1 cellular context compared by ENCODE assay signal in genomic region chr18:68024716-68025115, GRCh38.
TF ChIP-seq lines count a peak whose summit lies in the region.

No MANE protein-coding gene starts in this region.

TF ChIP-seq in HepG2, 621 proteins besides CTCF, POLR2A, EP300 and RAD21 (continued from another document):
- no peak for TF ChIP-seq ZNF609 (CRISPR knock-in tag; IDR thresholded peaks at IDR 0.05; ENCODE audit: borderline replicate concordance)
- TF ChIP-seq ZNF280B (CRISPR knock-in tag; IDR thresholded peaks at IDR 0.05; ENCODE audit: borderline replicate concordance): no peak
- no peak for TF ChIP-seq ATF1 (CRISPR knock-in tag; IDR thresholded peaks at IDR 0.05)
- TF ChIP-seq ZBTB20 (CRISPR knock-in tag; IDR thresholded peaks at IDR 0.05; ENCODE audit: borderline replicate concordance, low read depth): no peak
- TF ChIP-seq ZNF562 (CRISPR knock-in tag; IDR thresholded peaks at IDR 0.05; ENCODE audit: borderline replicate concordance): no peak
- TF ChIP-seq ZNF484 (CRISPR knock-in tag; IDR thresholded peaks at IDR 0.05; ENCODE audit: borderline replicate concordance, low read depth): no peak
- no peak for TF ChIP-seq KLF12 (CRISPR knock-in tag; IDR thresholded peaks at IDR 0.05; ENCODE audit: borderline replicate concordance)
- TF ChIP-seq SRSF9 (IDR thresholded peaks at IDR 0.05; ENCODE audit: borderline replicate concordance, insufficient read depth, low read depth, low read length, poor library complexity, severe bottlenecking): no peak
- no peak for TF ChIP-seq AHR (CRISPR knock-in tag; IDR thresholded peaks at IDR 0.05)
- no peak for TF ChIP-seq TAF1 (CRISPR knock-in tag; IDR thresholded peaks at IDR 0.05)
- TF ChIP-seq MIER3 (CRISPR knock-in tag; IDR thresholded peaks at IDR 0.05; ENCODE audit: borderline replicate concordance): no peak
- no peak for TF ChIP-seq NCOA2 (CRISPR knock-in tag; IDR thresholded peaks at IDR 0.05)
- no peak for TF ChIP-seq ZFP36L1 (CRISPR knock-in tag; IDR thresholded peaks at IDR 0.05)
- TF ChIP-seq U2AF2 (IDR thresholded peaks at IDR 0.05; ENCODE audit: low read depth, low read length): no peak
- TF ChIP-seq KDM1A (CRISPR knock-in tag; IDR thresholded peaks at IDR 0.05): no peak
- TF ChIP-seq ZBTB21 (CRISPR knock-in tag; IDR thresholded peaks at IDR 0.05): no peak
